23 cellular contexts compared by ENCODE assay signal in genomic region chr12:128336506-128336905, GRCh38.
DNase-seq lines count a peak whose midpoint lies in the region; ATAC-seq and TF ChIP-seq lines count a peak whose summit lies in the region.
"Had no signal": no experiment of that assay in that cellular context is flagged by ENCODE, and none has a peak within 500 bp of the region (broad histone marks: within the 10 kb centered on the region; RNA-seq: fewer than 3 reads in every experiment).

No MANE protein-coding gene starts in this region.

- H3K4me2 ChIP-seq in BLaER1 treated with 17β-estradiol and CSF1 and Interleukin-3, amounts not matched to agents 10 nM and 100 nM, result peak overlapping the region in 7 of 11 experiments; percentile 12 to 29 (median 24); a peak in 10 of 22 replicates
- H3K4me2 ChIP-seq in PC-3 (ENCODE audit: low read length), result no peak overlapping the region
- H3K4me2 ChIP-seq: GM23338 had no signal

- POLR2A ChIA-PET in PC-3 (lab: Charles Lee; ENCODE audit: unreplicated experiment), result no interaction called here

- no peaks in the 10 kb centered on the region for H3K79me2 ChIP-seq in PC-3 (ENCODE audit: low read length)

- intact Hi-C loops in PC-3 (cut with micrococcal nuclease), result no loop called here

- no peaks in the 10 kb centered on the region for H3K9me2 ChIP-seq in PC-3 (replicated peaks; ENCODE audit: low read length)

- no peaks in the 10 kb centered on the region for H4K20me1 ChIP-seq in BLaER1 treated with 17β-estradiol and CSF1 and Interleukin-3, amounts not matched to agents 10 nM and 100 nM
- no peaks in the 10 kb centered on the region for H4K20me1 ChIP-seq in PC-3 (ENCODE audit: low read length)

- H3K4me1 ChIP-seq in BLaER1 treated with 17β-estradiol and CSF1 and Interleukin-3, amounts not matched to agents 10 nM and 100 nM, result peaks cover 0 to 19% (median 9%) of the 10 kb centered on the region in 10 experiments; a peak in 11 of 20 replicates
- H3K4me1 ChIP-seq in endodermal cell (ENCODE audit: control insufficient read depth, insufficient read depth, low read length), result no peaks in the 10 kb centered on the region
- H3K4me1 ChIP-seq in PC-3 (ENCODE audit: insufficient read depth, low read length), result no peaks in the 10 kb centered on the region

- H3K27ac ChIP-seq in BLaER1 treated with 17β-estradiol and CSF1 and Interleukin-3, amounts not matched to agents 10 nM and 100 nM, result no peak overlapping the region
- H3K27ac ChIP-seq in endodermal cell (ENCODE audit: low read depth, low read length) (peak overlapping the region; percentile 91), PC-3 (ENCODE audit: low read length) (no peak overlapping the region)
- H3K27ac ChIP-seq: RWPE1 had no signal

- H3K4me3 ChIP-seq in BLaER1 treated with 17β-estradiol and CSF1 and Interleukin-3, amounts not matched to agents 10 nM and 100 nM, result no peak overlapping the region
- H3K4me3 ChIP-seq in endodermal cell (ENCODE audit: low read length) (no peak overlapping the region), PC-3 (ENCODE audit: low read length) (no peak overlapping the region)
- H3K4me3 ChIP-seq: GM23338 had no signal

- no peak overlapping the region for H2AFZ ChIP-seq in PC-3 (ENCODE audit: low read length)
- H2AFZ ChIP-seq: GM23338 had no signal

- H3K4me1 Mint-ChIP-seq in endodermal cell, result peaks cover 35% of the 10 kb centered on the region
- H3K4me1 Mint-ChIP-seq in nephron progenitor cell, result peaks cover 58% of the 10 kb centered on the region
- H3K4me1 Mint-ChIP-seq: GM23338 had no signal

- no TSS peak for BruUV-seq in PC-3 (replicated peaks; lab: Mats Ljungman, UMichigan)

- no peak for ATAC-seq in PC-3
- no peak for ATAC-seq in HG02642 (IDR thresholded peaks at IDR 0.05; ENCODE audit: poor library complexity, unreplicated experiment)
- no peak for ATAC-seq in GM18502 (IDR thresholded peaks at IDR 0.05; ENCODE audit: poor library complexity, unreplicated experiment)
- ATAC-seq: GM23338, HepG2 had no signal

- TF ChIP-seq CTCF in endodermal cell (conservative IDR thresholded peaks at IDR 0.05) (no peak), nephron progenitor cell (IDR thresholded peaks at IDR 0.05) (no peak), PC-3 (conservative IDR thresholded peaks at IDR 0.05; ENCODE audit: low read depth, low read length) (no peak)

- H3K4me3 Mint-ChIP-seq in endodermal cell, result no peak overlapping the region
- H3K4me3 Mint-ChIP-seq in nephron progenitor cell, result peak overlapping the region; percentile 77
- H3K4me3 Mint-ChIP-seq: CD4-positive, alpha-beta T cell; GM23338 had no signal

- no peaks in the 10 kb centered on the region for H3F3A ChIP-seq in PC-3 (ENCODE audit: low read length, unreplicated experiment)

- peaks cover 8 to 20% (median 14%) of the 10 kb centered on the region in 11 experiments; a peak in 14 of 22 replicates for H3K9me3 ChIP-seq in BLaER1 treated with 17β-estradiol and CSF1 and Interleukin-3, amounts not matched to agents 10 nM and 100 nM (replicated peaks in 1 of 11)
- no peaks in the 10 kb centered on the region for H3K9me3 ChIP-seq in endodermal cell (ENCODE audit: control insufficient read depth, low read length)
- H3K9me3 ChIP-seq in PC-3 (ENCODE audit: low read length), result peaks cover 3% of the 10 kb centered on the region; the same call in 1 of the 2 replicates

- H3K9me3 Mint-ChIP-seq in endodermal cell, result no peaks in the 10 kb centered on the region
- H3K9me3 Mint-ChIP-seq in nephron progenitor cell, result no peaks in the 10 kb centered on the region
- H3K9me3 Mint-ChIP-seq: GM23338 had no signal

- H3K27me3 Mint-ChIP-seq in endodermal cell (ENCODE audit: insufficient read depth) (no peaks in the 10 kb centered on the region), nephron progenitor cell (ENCODE audit: low read depth, poor library complexity) (no peaks in the 10 kb centered on the region)
- H3K27me3 Mint-ChIP-seq: CD4-positive, alpha-beta T cell had no signal

- 98% methylated on average over 1 of the region's 1 CpG; no CpG with 5 or more reads in 1 of the 2 experiments for WGBS in endodermal cell (ENCODE audit: insufficient coverage in 1 of 2, insufficient read length in 1 of 2), 2 experiments

- no peaks in the 10 kb centered on the region for H3K36me3 ChIP-seq in BLaER1 treated with 17β-estradiol and CSF1 and Interleukin-3, amounts not matched to agents 10 nM and 100 nM
- no peaks in the 10 kb centered on the region for H3K36me3 ChIP-seq in endodermal cell (ENCODE audit: control insufficient read depth, insufficient read depth, low read length)
- H3K36me3 ChIP-seq in PC-3 (ENCODE audit: low read depth, low read length), result no peaks in the 10 kb centered on the region

- peak; percentile 74 for DNase-seq in NCI-H69 (lab: John Stamatoyannopoulos, UW)
- no peak for DNase-seq in endodermal cell
- no peak for DNase-seq in nephron progenitor cell
- DNase-seq in PC-3, result no peak
- no peak for DNase-seq in NCI-H1105 treated with DMSO at 0.1 percent for 48 hours (lab: John Stamatoyannopoulos, UW)
- DNase-seq: CD4-positive, alpha-beta T cell; HCEC 1CT; Karpas-422; NCI-H1092; NCI-H1436; NCI-H187; NCI-H2081 treated with DMSO at 0.1 percent for 48 hours; NCI-H2171; NCI-H226; NCI-H510A treated with DMSO at 0.1 percent for 48 hours; NCI-H774; SHP77 had no signal

- H3K36me3 Mint-ChIP-seq in endodermal cell (ENCODE audit: low read depth) (no peaks in the 10 kb centered on the region), nephron progenitor cell (ENCODE audit: low read depth) (peaks cover 5% of the 10 kb centered on the region)

- H3K27ac Mint-ChIP-seq in endodermal cell (no peak overlapping the region), nephron progenitor cell (peak overlapping the region; percentile 97)
- H3K27ac Mint-ChIP-seq: CD4-positive, alpha-beta T cell; GM23338 had no signal

- no peaks in the 10 kb centered on the region for H3K27me3 ChIP-seq in BLaER1 treated with 17β-estradiol and CSF1 and Interleukin-3, amounts not matched to agents 10 nM and 100 nM
- H3K27me3 ChIP-seq in endodermal cell (ENCODE audit: control insufficient read depth, insufficient read depth, low read length, poor library complexity, severe bottlenecking) (peaks cover 4% of the 10 kb centered on the region), PC-3 (ENCODE audit: low read length) (peaks cover 19% of the 10 kb centered on the region; the same call in 1 of the 2 replicates)

- CTCF ChIA-PET in PC-3 (lab: Charles Lee), result no interaction called here

- no peak overlapping the region for H3K9ac ChIP-seq in BLaER1 treated with 17β-estradiol and CSF1 and Interleukin-3, amounts not matched to agents 10 nM and 100 nM
- H3K9ac ChIP-seq in endodermal cell (ENCODE audit: extremely low read depth, low read length, poor library complexity, severe bottlenecking), result no peak overlapping the region
- H3K9ac ChIP-seq in PC-3 (ENCODE audit: low read length), result no peak overlapping the region
